In genomic region chr10:3046941-3047621, GRCh38 we compare ENCODE assay signal across 1 cellular context.
TF ChIP-seq lines count a peak whose summit lies in the region.

No MANE protein-coding gene starts in this region.

TF ChIP-seq in K562, 482 proteins besides CTCF, POLR2A, EP300 and RAD21:
- TF ChIP-seq FOXA1 (IDR thresholded peaks at IDR 0.05; ENCODE audit: borderline replicate concordance) (no peak), NFIC (IDR thresholded peaks at IDR 0.05) (peak; percentile 66; the same call in 1 of the 2 replicates)
- TF ChIP-seq, protein P1, sequence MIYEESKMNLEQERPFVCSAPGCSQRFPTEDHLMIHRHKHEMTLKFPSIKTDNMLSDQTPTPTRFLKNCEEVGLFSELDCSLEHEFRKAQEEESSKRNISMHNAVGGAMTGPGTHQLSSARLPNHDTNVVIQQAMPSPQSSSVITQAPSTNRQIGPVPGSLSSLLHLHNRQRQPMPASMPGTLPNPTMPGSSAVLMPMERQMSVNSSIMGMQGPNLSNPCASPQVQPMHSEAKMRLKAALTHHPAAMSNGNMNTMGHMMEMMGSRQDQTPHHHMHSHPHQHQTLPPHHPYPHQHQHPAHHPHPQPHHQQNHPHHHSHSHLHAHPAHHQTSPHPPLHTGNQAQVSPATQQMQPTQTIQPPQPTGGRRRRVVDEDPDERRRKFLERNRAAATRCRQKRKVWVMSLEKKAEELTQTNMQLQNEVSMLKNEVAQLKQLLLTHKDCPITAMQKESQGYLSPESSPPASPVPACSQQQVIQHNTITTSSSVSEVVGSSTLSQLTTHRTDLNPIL (CRISPR knock-in tag; IDR thresholded peaks at IDR 0.05) = no peak
